ENCODE assay signal across 30 cellular contexts in genomic region chr17:9899280-9900018, GRCh38. TPM values are rescaled to one million over a fixed set of nuclear protein-coding genes. Genes with fewer than 3 reads are reported as not detected.
DNase-seq lines count a peak whose midpoint lies in the region; ATAC-seq and TF ChIP-seq lines count a peak whose summit lies in the region.
"Had no signal": no experiment of that assay in that cellular context is flagged by ENCODE, and none has a peak within 500 bp of the region (broad histone marks: within the 10 kb centered on the region; RNA-seq: fewer than 3 reads in every experiment).

No MANE protein-coding gene starts in this region.

- no peak overlapping the region for H2BK15ac ChIP-seq in mesenchymal stem cell (ENCODE audit: low read depth, poor library complexity, severe bottlenecking)

- H3K9me3 ChIP-seq in body of pancreas (no peaks in the 10 kb centered on the region), mesenchymal stem cell (ENCODE audit: control insufficient read depth, low read length) (no peaks in the 10 kb centered on the region), sigmoid colon (peaks cover 0 to 3% (median 0%) of the 10 kb centered on the region in 4 donors)
- H3K9me3 ChIP-seq: BLaER1, colonic mucosa had no signal

- H3K79me1 ChIP-seq in mesenchymal stem cell (replicated peaks; ENCODE audit: low read length, poor library complexity, severe bottlenecking), result no peaks in the 10 kb centered on the region

- H3K4me1 ChIP-seq in GM23338 (ENCODE audit: insufficient read depth) (no peaks in the 10 kb centered on the region), body of pancreas (no peaks in the 10 kb centered on the region), mesenchymal stem cell (ENCODE audit: control insufficient read depth, insufficient read depth, low read depth, low read length) (peaks cover 10% of the 10 kb centered on the region), sigmoid colon (peaks cover 0 to 12% (median 2%) of the 10 kb centered on the region in 4 donors)
- H3K4me1 ChIP-seq: BLaER1, colonic mucosa had no signal

- ATAC-seq in GM23338 (no peak; the same call in 1 of the 3 replicates), body of pancreas (peak; percentile 62), GM19328 (IDR thresholded peaks at IDR 0.05; ENCODE audit: unreplicated experiment) (no peak), GM18502 (IDR thresholded peaks at IDR 0.05; ENCODE audit: poor library complexity, unreplicated experiment) (no peak)
- ATAC-seq: activated CD4-positive, CD25-positive, alpha-beta regulatory T cell treated with anti-CD3 and anti-CD28 coated beads, Interleukin-2, amount 50 U/mL, for 24 hours; activated T-helper 17 cell treated with anti-CD3 and anti-CD28 coated beads, Interleukin-2, amount 50 U/mL, for 72 hours; K562; naive thymus-derived CD4-positive, alpha-beta T cell had no signal

- H2AK5ac ChIP-seq in mesenchymal stem cell (ENCODE audit: low read length, severe bottlenecking), result peak overlapping the region; percentile 28

- H3K27ac ChIP-seq in GM23338 (ENCODE audit: low read depth), result no peak overlapping the region
- H3K27ac ChIP-seq in body of pancreas, result peak overlapping the region in 1 of 4 donors; percentile 30
- no peak overlapping the region for H3K27ac ChIP-seq in mesenchymal stem cell (ENCODE audit: low read length, poor library complexity, severe bottlenecking)
- peak overlapping the region in 3 of 4 donors; percentile 31 to 67 (median 59) for H3K27ac ChIP-seq in sigmoid colon
- H3K27ac ChIP-seq in brain microvascular endothelial cell, result no peak overlapping the region
- H3K27ac ChIP-seq: BLaER1, colonic mucosa had no signal

- H3K4me1 Mint-ChIP-seq in GM23338, result peaks cover 6% of the 10 kb centered on the region
- H3K4me1 Mint-ChIP-seq: activated naive CD8-positive, alpha-beta T cell treated with anti-CD3 and anti-CD28 coated beads, Interleukin-2, amount 10 ng/mL, durations not matched to agents 7 days and 5 days; activated T-helper 17 cell treated with anti-CD3 and anti-CD28 coated beads, Interleukin-2, amount 50 U/mL, for 72 hours had no signal

- H4K20me1 ChIP-seq in GM23338 (replicated peaks; ENCODE audit: insufficient read depth), result no peaks in the 10 kb centered on the region
- H4K20me1 ChIP-seq: BLaER1 had no signal

- no peaks in the 10 kb centered on the region for H3K9me3 Mint-ChIP-seq in GM23338
- H3K9me3 Mint-ChIP-seq: activated CD4-positive, alpha-beta memory T cell treated with anti-CD3 and anti-CD28 coated beads for 36 hours; activated naive CD8-positive, alpha-beta T cell treated with anti-CD3 and anti-CD28 coated beads, Interleukin-2, amount 10 ng/mL, durations not matched to agents 7 days and 5 days; activated T-helper 17 cell treated with anti-CD3 and anti-CD28 coated beads, Interleukin-2, amount 50 U/mL, for 72 hours had no signal

- H2BK120ac ChIP-seq in mesenchymal stem cell (ENCODE audit: low read depth, low read length), result no peak overlapping the region

- in situ Hi-C loops in brain microvascular endothelial cell (cut with HindIII; ENCODE audit: low pct_ligation_motif_present, low sequenced_read_pairs), result no loop called here

- no peak overlapping the region for H2BK5ac ChIP-seq in mesenchymal stem cell (ENCODE audit: low read depth, low read length, poor library complexity, severe bottlenecking)

- DNase-seq in GM23338 (ENCODE audit: low spot score), result no peak
- DNase-seq in body of pancreas, result peak; percentile 34 to 53 (median 39)
- no peak for DNase-seq in mesenchymal stem cell
- DNase-seq in sigmoid colon, result peak; percentile 81
- no peak for DNase-seq in brain microvascular endothelial cell
- DNase-seq in amniotic stem cell (lab: John Stamatoyannopoulos, UW), result no peak
- DNase-seq: ACHN; activated CD4-positive, alpha-beta memory T cell treated with anti-CD3 and anti-CD28 coated beads for 36 hours; activated CD8-positive, alpha-beta memory T cell treated with anti-CD3 and anti-CD28 coated beads, Interleukin-2, amount 50 U/mL, for 48 hours; activated naive CD8-positive, alpha-beta T cell treated with anti-CD3 and anti-CD28 coated beads, Interleukin-2, amount 10 ng/mL, durations not matched to agents 7 days and 5 days; colonic mucosa; COR-L47; DMS79; effector memory CD4-positive, alpha-beta T cell; GF-D8; kidney glomerular epithelial cell; naive thymus-derived CD4-positive, alpha-beta T cell; NCI-H1417 treated with DMSO at 0.1 percent for 48 hours; NCI-H446 treated with DMSO at 0.1 percent for 48 hours; T-helper 9 cell had no signal

- peak overlapping the region; percentile 76 for H4K91ac ChIP-seq in mesenchymal stem cell (ENCODE audit: low read length)

- peak overlapping the region; percentile 52; the same call in 1 of the 2 replicates for H2AFZ ChIP-seq in GM23338
- no peak overlapping the region for H2AFZ ChIP-seq in mesenchymal stem cell (ENCODE audit: low read depth, low read length)

- WGBS in body of pancreas, 2 donors, result 60 to 71% methylated on average over 21 of the region's 21 CpGs
- WGBS in mesenchymal stem cell, result 87% methylated on average over 21 of the region's 21 CpGs
- 76 to 86% methylated on average over 21 of the region's 21 CpGs for WGBS in sigmoid colon, 2 donors

- no peak overlapping the region for H3K9ac ChIP-seq in mesenchymal stem cell (ENCODE audit: low read length)
- H3K9ac ChIP-seq: BLaER1 had no signal

- no peak for TF ChIP-seq POLR2A in body of pancreas (IDR thresholded peaks at IDR 0.05)
- no peak for TF ChIP-seq POLR2A in sigmoid colon (IDR thresholded peaks at IDR 0.05)

- H3K27me3 ChIP-seq in GM23338 (ENCODE audit: insufficient read depth), result no peaks in the 10 kb centered on the region
- H3K27me3 ChIP-seq in body of pancreas, result no peaks in the 10 kb centered on the region
- H3K27me3 ChIP-seq in mesenchymal stem cell (ENCODE audit: control insufficient read depth in 1 of 2, insufficient read depth in 1 of 2, low read length in 2 of 2), result peaks cover 0 to 13% of the 10 kb centered on the region in 2 experiments
- H3K27me3 ChIP-seq in sigmoid colon, result no peaks in the 10 kb centered on the region
- no peaks in the 10 kb centered on the region for H3K27me3 ChIP-seq in brain microvascular endothelial cell (replicated peaks)
- H3K27me3 ChIP-seq: BLaER1, colonic mucosa had no signal

- TF ChIP-seq CTCF in GM23338 (conservative IDR thresholded peaks at IDR 0.05; ENCODE audit: low read depth in 2 of 2) (0 out of 4 replicates have a peak, but pooled peaks of 1 of the 2 experiments have one; percentile 7), body of pancreas (IDR thresholded peaks at IDR 0.05) (no peak), sigmoid colon (IDR thresholded peaks at IDR 0.05) (no peak), brain microvascular endothelial cell (IDR thresholded peaks at IDR 0.05; ENCODE audit: low read depth, low read length, missing control alignments) (no peak)

- H3K36me3 ChIP-seq in GM23338 (ENCODE audit: insufficient read depth) (no peaks in the 10 kb centered on the region; the same call in 1 of the 2 replicates), body of pancreas (replicated peaks in 1 of 2; ENCODE audit: insufficient read depth in 1 of 2, low read depth in 2 of 2) (no peaks in the 10 kb centered on the region), mesenchymal stem cell (ENCODE audit: control insufficient read depth in 1 of 2, insufficient read depth in 2 of 2, low read depth in 1 of 2, low read length in 2 of 2) (no peaks in the 10 kb centered on the region), sigmoid colon (no peaks in the 10 kb centered on the region), brain microvascular endothelial cell (replicated peaks) (no peaks in the 10 kb centered on the region)
- H3K36me3 ChIP-seq: BLaER1, colonic mucosa had no signal

- no peak overlapping the region for H3K4me3 ChIP-seq in GM23338
- H3K4me3 ChIP-seq in body of pancreas, result no peak overlapping the region
- H3K4me3 ChIP-seq in mesenchymal stem cell (ENCODE audit: insufficient read depth in 1 of 2, low read depth in 1 of 2, low read length in 2 of 2), result no peak overlapping the region
- no peak overlapping the region for H3K4me3 ChIP-seq in sigmoid colon
- H3K4me3 ChIP-seq in brain microvascular endothelial cell (ENCODE audit: low read depth, low read length), result no peak overlapping the region
- H3K4me3 ChIP-seq: BLaER1, colonic mucosa, K562 had no signal

- intact Hi-C loops in body of pancreas (cut with DNase I), result no loop called here
- intact Hi-C loops in sigmoid colon (cut with DNase I), result no loop called here

- no peaks in the 10 kb centered on the region for H3K79me2 ChIP-seq in GM23338 (replicated peaks; ENCODE audit: insufficient read depth)

- H3K27me3 Mint-ChIP-seq in GM23338 (ENCODE audit: insufficient read depth, low read depth, poor library complexity), result peaks cover 1% of the 10 kb centered on the region

- H2BK12ac ChIP-seq in mesenchymal stem cell (ENCODE audit: low read length in 2 of 2), result peak overlapping the region in 1 of 2 experiments; percentile 61

- no peak overlapping the region for H4K8ac ChIP-seq in mesenchymal stem cell (ENCODE audit: low read length)

- H3K36me3 Mint-ChIP-seq in GM23338 (ENCODE audit: low read depth), result no peaks in the 10 kb centered on the region; the same call in 2 of the 3 replicates
- H3K36me3 Mint-ChIP-seq: activated CD4-positive, alpha-beta memory T cell treated with anti-CD3 and anti-CD28 coated beads for 36 hours; activated naive CD8-positive, alpha-beta T cell treated with anti-CD3 and anti-CD28 coated beads, Interleukin-2, amount 10 ng/mL, durations not matched to agents 7 days and 5 days; naive thymus-derived CD4-positive, alpha-beta T cell had no signal

- H3K4me2 ChIP-seq in GM23338 (no peak overlapping the region), mesenchymal stem cell (ENCODE audit: low read length, poor library complexity, severe bottlenecking) (no peak overlapping the region)
- H3K4me2 ChIP-seq: BLaER1 had no signal

- peak overlapping the region in 1 of 2 experiments; percentile 42 for H3K18ac ChIP-seq in mesenchymal stem cell (ENCODE audit: low read depth in 1 of 2, low read length in 2 of 2)

- TF ChIP-seq EP300 in sigmoid colon (IDR thresholded peaks at IDR 0.05), result no peak

- no peaks in the 10 kb centered on the region for H3K9me2 ChIP-seq in GM23338 (ENCODE audit: insufficient read depth)

- H3K23ac ChIP-seq in mesenchymal stem cell (ENCODE audit: low read length in 2 of 2), result no peak overlapping the region

- no peak overlapping the region for H3K4me3 Mint-ChIP-seq in GM23338
- H3K4me3 Mint-ChIP-seq: activated CD4-positive, alpha-beta memory T cell treated with anti-CD3 and anti-CD28 coated beads for 36 hours; activated naive CD8-positive, alpha-beta T cell treated with anti-CD3 and anti-CD28 coated beads, Interleukin-2, amount 10 ng/mL, durations not matched to agents 7 days and 5 days; activated T-helper 17 cell treated with anti-CD3 and anti-CD28 coated beads, Interleukin-2, amount 50 U/mL, for 72 hours; naive thymus-derived CD4-positive, alpha-beta T cell had no signal

- peak overlapping the region in 1 of 2 experiments; percentile 30 for H3K4ac ChIP-seq in mesenchymal stem cell (ENCODE audit: low read depth in 1 of 2, low read length in 2 of 2)

- no peak overlapping the region for H3K27ac Mint-ChIP-seq in GM23338
- H3K27ac Mint-ChIP-seq: activated CD4-positive, alpha-beta memory T cell treated with anti-CD3 and anti-CD28 coated beads for 36 hours; activated naive CD8-positive, alpha-beta T cell treated with anti-CD3 and anti-CD28 coated beads, Interleukin-2, amount 10 ng/mL, durations not matched to agents 7 days and 5 days; activated T-helper 17 cell treated with anti-CD3 and anti-CD28 coated beads, Interleukin-2, amount 50 U/mL, for 72 hours had no signal

- H3F3A ChIP-seq in GM23338 (replicated peaks; ENCODE audit: low read depth), result no peaks in the 10 kb centered on the region

- H3K14ac ChIP-seq in mesenchymal stem cell (ENCODE audit: low read length in 2 of 2), result no peak overlapping the region

RNA-seq across cellular contexts. Expression of gene RCVRN, which starts 5.6 kb away (rescaled TPM):
- not detected in 2 replicates for total RNA-seq in GM23338 (2014; rRNA removed; shearing (Covaris generic))
- not detected in 2 replicates for polyA plus RNA-seq in GM23338 (2016; fragmentation: Nextera tagmentation; extraction: Ambion mirVana)
- total RNA-seq in body of pancreas, result not detected
- 1.4 TPM for polyA plus RNA-seq in mesenchymal stem cell (2013, experiment 1 of 2)
- polyA plus RNA-seq in mesenchymal stem cell (2013, experiment 2 of 2), result 1.4 TPM
- 1 to 10 TPM in 1 of 4 donors, under 1 TPM in 3; 0.27 to 1.2 (median 0.46) TPM for total RNA-seq in sigmoid colon
- polyA plus RNA-seq in sigmoid colon, result under 1 TPM in 1 of 3 donors, not detected in 2; 0.07 TPM
- total RNA-seq: activated CD4-positive, alpha-beta memory T cell treated with anti-CD3 and anti-CD28 coated beads for 36 hours; activated naive CD8-positive, alpha-beta T cell treated with anti-CD3 and anti-CD28 coated beads, Interleukin-2, amount 10 ng/mL, durations not matched to agents 7 days and 5 days; activated T-helper 17 cell treated with anti-CD3 and anti-CD28 coated beads, Interleukin-2, amount 50 U/mL, for 72 hours; bronchial epithelial cell; colonic mucosa; K562; MCF 10A; OCI-LY7; ureter had no signal
- polyA plus RNA-seq: K562; naive thymus-derived CD4-positive, alpha-beta T cell had no signal

Comparison
In these comparisons a context has a peak if more than half of its experiments do, and no peak if none do; other contexts are left out.
1. DNase-seq: peak in body of pancreas (4 of 4) and sigmoid colon (single experiment); none in GM23338 (single experiment), mesenchymal stem cell (single experiment), brain microvascular endothelial cell (single experiment) and amniotic stem cell (single experiment).
2. H3K27ac ChIP-seq: peak in sigmoid colon (3 of 4); none in GM23338 (single experiment), mesenchymal stem cell (single experiment) and brain microvascular endothelial cell (single experiment).